ENCODE assay signal across 8 cellular contexts in the genomic region with DNA sequence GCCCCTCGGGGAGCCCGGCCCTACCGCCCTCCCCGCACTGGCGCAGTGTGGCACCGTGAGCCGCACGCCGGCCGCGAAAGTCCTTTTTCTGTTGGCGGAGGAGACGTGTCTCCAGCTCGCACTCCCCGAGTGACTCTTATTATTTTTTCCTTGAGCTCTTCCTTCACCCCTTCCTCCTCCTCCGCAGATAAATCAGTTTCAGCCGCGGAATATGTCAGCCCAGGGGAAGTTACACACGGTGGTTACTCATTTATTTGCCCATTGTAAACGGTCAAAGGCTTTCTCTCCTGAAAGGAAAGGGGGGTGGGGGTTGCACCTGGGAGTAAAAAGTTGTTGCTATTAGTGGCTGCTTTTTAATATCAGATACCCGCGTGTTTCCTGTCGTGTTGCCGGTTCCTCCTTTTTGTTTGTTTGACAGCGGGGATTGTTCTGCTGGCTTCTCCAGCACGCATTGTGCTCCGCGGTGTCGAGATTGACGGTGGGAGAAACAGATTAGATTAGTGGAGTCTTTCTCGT. TPM values are rescaled to one million over a fixed set of nuclear protein-coding genes. Genes with fewer than 3 reads are reported as not detected.
DNase-seq lines count a peak whose midpoint lies in the region; ATAC-seq and TF ChIP-seq lines count a peak whose summit lies in the region.

No MANE protein-coding gene starts in this region.

- ATAC-seq in GM18498 (IDR thresholded peaks at IDR 0.05; ENCODE audit: unreplicated experiment) (peak; percentile 19), right lobe of liver (peak in 3 of 4 donors; percentile 3 to 27 (median 11))

- intact Hi-C loops in breast epithelium (cut with DNase I; ENCODE audit: low total_unique reads) (loop anchor here (10.0 kb wide), 2 partner anchors 78 to 138 kb away; no protein-coding TSS in a partner anchor), right lobe of liver (cut with DNase I) (loop anchor here in 1 of 2 donors (10.0 kb wide), 1 partner anchor 298 kb away; no protein-coding TSS in a partner anchor)

- no peaks in the 10 kb centered on the region for H3K27me3 ChIP-seq in H7 (ENCODE audit: control insufficient read depth, insufficient read depth, low read length)
- no peaks in the 10 kb centered on the region for H3K27me3 ChIP-seq in breast epithelium
- peaks cover 0 to 7% of the 10 kb centered on the region in 2 donors for H3K27me3 ChIP-seq in right lobe of liver

- 0% methylated on average over 16 of the region's 31 CpGs for WGBS in right lobe of liver (ENCODE audit: insufficient coverage, low coverage, low lambda C conversion rate, missing lambda C conversion rate)

- H3K27ac ChIP-seq in breast epithelium (peak overlapping the region; percentile 93 to 98), right lobe of liver (peak overlapping the region; percentile 72 to 74 (median 73))

- peak; percentile 43 for DNase-seq in H7
- DNase-seq in NOMO-1 treated with DMSO at 0.1 percent for 48 hours (lab: John Stamatoyannopoulos, UW; ENCODE audit: unreplicated experiment) = peak; percentile 33
- DNase-seq in breast epithelium (ENCODE audit: low spot score in 2 of 2) = no peak
- peak in 1 of 3 donors; percentile 25 for DNase-seq in right lobe of liver
- DNase-seq in stimulated activated naive CD4-positive, alpha-beta T cell treated with Interleukin-2 at 50 U/mL for 16 hours (lab: John Stamatoyannopoulos, UW) = peak; percentile 18
- DNase-seq in HuH-7.5 (ENCODE audit: low spot score) = no peak
- no peak for DNase-seq in SK-N-DZ (ENCODE audit: low spot score)

- H3K4me3 ChIP-seq in H7 (ENCODE audit: insufficient read depth, low read depth, low read length) = peak overlapping the region; percentile 88
- peak overlapping the region; percentile 81 to 98 (median 93) for H3K4me3 ChIP-seq in breast epithelium
- H3K4me3 ChIP-seq in right lobe of liver = peak overlapping the region; percentile 54 to 63 (median 57)

- no peaks in the 10 kb centered on the region for H3K9me3 ChIP-seq in breast epithelium
- no peaks in the 10 kb centered on the region for H3K9me3 ChIP-seq in right lobe of liver

- TF ChIP-seq POLR2A in breast epithelium (IDR thresholded peaks at IDR 0.05) (no peak), right lobe of liver (IDR thresholded peaks at IDR 0.05) (no peak)

- H3K4me1 ChIP-seq in breast epithelium = peaks cover 15 to 17% of the 10 kb centered on the region in 2 donors
- peaks cover 0 to 16% (median 4%) of the 10 kb centered on the region in 4 donors for H3K4me1 ChIP-seq in right lobe of liver

- H3K36me3 ChIP-seq in H7 (replicated peaks; ENCODE audit: control insufficient read depth, insufficient read depth, low read length) (no peaks in the 10 kb centered on the region; the same call in 1 of the 2 replicates), breast epithelium (no peaks in the 10 kb centered on the region), right lobe of liver (no peaks in the 10 kb centered on the region)

- TF ChIP-seq CTCF in breast epithelium (IDR thresholded peaks at IDR 0.05) (no peak), right lobe of liver (IDR thresholded peaks at IDR 0.05) (no peak)

RNA-seq across cellular contexts. Expression of gene CRIM1, which starts 1.5 kb away (rescaled TPM):
- total RNA-seq in H7 (2014; rRNA removed; shearing (Covaris generic)) = 19.0 and 21.4 TPM in 2 replicates
- total RNA-seq in breast epithelium (100 to 1,000 TPM; 166 to 187 (median 178) TPM), right lobe of liver (10 to 100 TPM in 4 of 6 experiments, 1 to 10 TPM in 2; 4.2 to 30.5 (median 16.7) TPM)
- 0.22 and 0.31 TPM in 2 replicates for polyA plus RNA-seq in SK-N-DZ (2014; cell fraction: cytosol; rRNA removed)
- polyA plus RNA-seq in SK-N-DZ (2014; cell fraction: nucleus; rRNA removed) = 0.15 and 0.47 TPM in 2 replicates

Comparison
In these comparisons a context has a peak if more than half of its experiments do, and no peak if none do; other contexts are left out.
1. DNase-seq: peak in H7 (single experiment), NOMO-1 treated with DMSO at 0.1 percent for 48 hours (single experiment) and stimulated activated naive CD4-positive, alpha-beta T cell treated with Interleukin-2 at 50 U/mL for 16 hours (single experiment); none in breast epithelium (0 of 2), HuH-7.5 (single experiment) and SK-N-DZ (single experiment).
2. Peak in every context shown above with its lines, with median percentiles within 50 percentile points of each other: H3K4me3 ChIP-seq.